1 cellular context compared by ENCODE assay signal in the genomic region with DNA sequence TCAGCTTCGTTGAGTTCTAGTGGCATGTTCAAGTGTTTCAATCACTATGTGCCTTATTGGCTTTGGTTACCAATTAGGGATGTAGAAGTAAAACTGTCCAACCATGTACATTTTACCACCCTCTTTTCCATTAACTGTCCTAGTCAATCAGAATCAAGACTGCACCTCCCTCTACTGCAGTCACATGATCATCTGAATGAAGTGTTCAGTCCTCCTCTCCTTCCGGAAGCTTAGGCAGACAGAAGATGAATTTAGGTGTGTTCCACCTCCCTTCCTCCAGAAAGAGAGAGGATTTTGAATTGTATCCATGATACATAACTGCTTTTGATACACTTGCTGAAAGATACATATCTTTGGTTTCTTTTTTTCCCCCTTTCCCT.
TF ChIP-seq lines count a peak whose summit lies in the region.

No MANE protein-coding gene starts in this region.

TF ChIP-seq in SK-N-SH treated with all-trans-retinoic acid at 6 μM for 48 hours, 23 proteins besides CTCF, POLR2A, EP300 and RAD21 (continued from another document):
- TF ChIP-seq CREB5 (CRISPR knock-in tag; IDR thresholded peaks at IDR 0.05; ENCODE audit: low read depth) = no peak
- TF ChIP-seq RARB (CRISPR knock-in tag; IDR thresholded peaks at IDR 0.05) = no peak
